ENCODE assay signal across 8 cellular contexts in genomic region chr1:12617511-12617900, GRCh38. TPM values are rescaled to one million over a fixed set of nuclear protein-coding genes. Genes with fewer than 3 reads are reported as not detected.
DNase-seq lines count a peak whose midpoint lies in the region; ATAC-seq and TF ChIP-seq lines count a peak whose summit lies in the region.

No MANE protein-coding gene starts in this region.

- no peaks in the 10 kb centered on the region for H4K20me1 ChIP-seq in OCI-LY7 (ENCODE audit: insufficient read depth, low read length)

- CTCF ChIA-PET in OCI-LY7 (lab: Charles Lee; ENCODE audit: unreplicated experiment): no interaction called here

- no TSS peak for BruUV-seq in OCI-LY7 (replicated peaks; lab: Mats Ljungman, UMichigan)

- no peaks in the 10 kb centered on the region for H3K79me2 ChIP-seq in OCI-LY7 (ENCODE audit: insufficient read depth, low read depth, low read length)

- intact Hi-C loops in OCI-LY7 (cut with micrococcal nuclease; ENCODE audit: unreplicated experiment): no loop called here

- H3K4me3 ChIP-seq in iPS DF 6.9 (ENCODE audit: low read length): peak overlapping the region; percentile 80; the same call in 1 of the 2 replicates
- H3K4me3 ChIP-seq in OCI-LY7 (ENCODE audit: low read depth, low read length, poor library complexity, severe bottlenecking): no peak overlapping the region

- no peaks in the 10 kb centered on the region for H3K27me3 ChIP-seq in iPS DF 6.9 (ENCODE audit: control insufficient read depth, insufficient read depth, low read length)

- no peaks in the 10 kb centered on the region for H3K36me3 ChIP-seq in iPS DF 6.9 (ENCODE audit: control insufficient read depth, insufficient read depth, low read length)
- H3K36me3 ChIP-seq in OCI-LY7 (ENCODE audit: insufficient read depth, low read length): no peaks in the 10 kb centered on the region

- H2AFZ ChIP-seq in OCI-LY7 (ENCODE audit: low read length): no peak overlapping the region

- POLR2A ChIA-PET in OCI-LY7 (lab: Charles Lee): interaction anchor here (0.6 kb wide), 2 partner anchors 14 to 316 kb away, joined by 3 to 4 read pairs; no protein-coding TSS in a partner anchor

- H3K9me3 ChIP-seq in iPS DF 6.9 (ENCODE audit: control insufficient read depth, insufficient read depth, low read length) (no peaks in the 10 kb centered on the region), OCI-LY7 (ENCODE audit: low read length) (no peaks in the 10 kb centered on the region)

- no peak overlapping the region for H3K4me2 ChIP-seq in OCI-LY7 (ENCODE audit: low read length)

- H3K4me1 ChIP-seq in iPS DF 6.9 (ENCODE audit: control insufficient read depth, insufficient read depth, low read length) (peaks cover 6% of the 10 kb centered on the region), OCI-LY7 (ENCODE audit: insufficient read depth, low read length, poor library complexity, severe bottlenecking) (no peaks in the 10 kb centered on the region)

- no peaks in the 10 kb centered on the region for H3K9me2 ChIP-seq in OCI-LY7 (ENCODE audit: insufficient read depth, low read length)

- ATAC-seq in HG02571 (IDR thresholded peaks at IDR 0.05; ENCODE audit: unreplicated experiment): no peak

- DNase-seq in activated T-cell treated with anti-CD3 and anti-CD28 coated beads for 1 hour (ENCODE audit: low read depth) (peak; percentile 44), activated T-cell treated with anti-CD3 and anti-CD28 coated beads for 4 hours (no peak), iPS DF 6.9 (ENCODE audit: low read depth, low spot score) (no peak), globus pallidus (ENCODE audit: low spot score) (no peak), OCI-LY7 (ENCODE audit: low spot score) (no peak)
- DNase-seq in activated effector memory CD4-positive, alpha-beta T cell treated with anti-CD3 and anti-CD28 coated beads, Interleukin-2, amount 50 U/mL, for 16 hours: peak; percentile 77
- DNase-seq in stimulated activated CD4-positive, alpha-beta T cell treated with anti-CD3 and anti-CD28 coated beads, Interleukin-4, amount 100 ng/mL, for 4 hours: peak; percentile 24 to 57

- no peak for TF ChIP-seq CTCF in OCI-LY7 (conservative IDR thresholded peaks at IDR 0.05; ENCODE audit: low read length)

- no CpG with 5 or more reads among the region's 13 CpGs for WGBS in iPS DF 6.9 (ENCODE audit: insufficient coverage, insufficient read length)

- H3K27ac ChIP-seq in iPS DF 6.9 (ENCODE audit: low read length) (no peak overlapping the region), OCI-LY7 (ENCODE audit: low read depth, low read length, poor library complexity, severe bottlenecking) (no peak overlapping the region)

RNA-seq across cellular contexts. Expression of gene DHRS3, which starts 0.5 kb away (rescaled TPM):
- not detected in 2 replicates for total RNA-seq in OCI-LY7 (2014; rRNA removed; shearing (Covaris generic))
- not detected in 2 replicates for total RNA-seq in OCI-LY7 (2022)

RNA-seq across cellular contexts. Expression of gene AADACL4, which starts 26.4 kb away (rescaled TPM):
- not detected in 2 replicates for total RNA-seq in OCI-LY7 (2014; rRNA removed; shearing (Covaris generic))
- total RNA-seq in OCI-LY7 (2022): not detected in 2 replicates

Comparison
In these comparisons a context has a peak if more than half of its experiments do, and no peak if none do; other contexts are left out.
1. DNase-seq: peak in activated T-cell treated with anti-CD3 and anti-CD28 coated beads for 1 hour (single experiment), activated effector memory CD4-positive, alpha-beta T cell treated with anti-CD3 and anti-CD28 coated beads, Interleukin-2, amount 50 U/mL, for 16 hours (single experiment) and stimulated activated CD4-positive, alpha-beta T cell treated with anti-CD3 and anti-CD28 coated beads, Interleukin-4, amount 100 ng/mL, for 4 hours (2 of 2); none in activated T-cell treated with anti-CD3 and anti-CD28 coated beads for 4 hours (single experiment), iPS DF 6.9 (single experiment), globus pallidus (single experiment) and OCI-LY7 (single experiment).